In genomic region chr6:74551896-74552295, GRCh38 we compare ENCODE assay signal across 18 cellular contexts.
DNase-seq lines count a peak whose midpoint lies in the region; ATAC-seq and TF ChIP-seq lines count a peak whose summit lies in the region.
"Had no signal": no experiment of that assay in that cellular context is flagged by ENCODE, and none has a peak within 500 bp of the region (broad histone marks: within the 10 kb centered on the region; RNA-seq: fewer than 3 reads in every experiment).

No MANE protein-coding gene starts in this region.

- H3K4me1 ChIP-seq in osteoblast (ENCODE audit: insufficient read depth, low read length): peaks cover 9% of the 10 kb centered on the region
- no peaks in the 10 kb centered on the region for H3K4me1 ChIP-seq in left lung

- no peaks in the 10 kb centered on the region for H3K4me1 Mint-ChIP-seq in activated CD8-positive, alpha-beta T cell treated with anti-CD3 and anti-CD28 coated beads for 36 hours (ENCODE audit: low read depth)

- H3K36me3 Mint-ChIP-seq in activated CD8-positive, alpha-beta T cell treated with anti-CD3 and anti-CD28 coated beads for 36 hours (ENCODE audit: low read depth): no peaks in the 10 kb centered on the region

- no peaks in the 10 kb centered on the region for H3K27me3 Mint-ChIP-seq in activated CD8-positive, alpha-beta T cell treated with anti-CD3 and anti-CD28 coated beads for 36 hours

- POLR2A ChIA-PET in activated CD8-positive, alpha-beta T cell treated with anti-CD3 and anti-CD28 coated beads for 36 hours (lab: Charles Lee): no interaction called here

- H3K9me3 Mint-ChIP-seq in activated CD8-positive, alpha-beta T cell treated with anti-CD3 and anti-CD28 coated beads for 36 hours: peaks cover 5% of the 10 kb centered on the region

- H3K36me3 ChIP-seq in osteoblast (ENCODE audit: insufficient read depth, low read length) (no peaks in the 10 kb centered on the region), left lung (no peaks in the 10 kb centered on the region)

- H2AFZ ChIP-seq in osteoblast (ENCODE audit: low read length): no peak overlapping the region

- H3K4me3 ChIP-seq in AG10803 (ENCODE audit: low read length): no peak overlapping the region
- no peak overlapping the region for H3K4me3 ChIP-seq in osteoblast (ENCODE audit: insufficient read depth, low read length)
- H3K4me3 ChIP-seq in left lung: no peak overlapping the region

- H3K27me3 ChIP-seq in osteoblast (ENCODE audit: insufficient read depth, low read length): no peaks in the 10 kb centered on the region
- no peaks in the 10 kb centered on the region for H3K27me3 ChIP-seq in left lung

- H3K27ac ChIP-seq in osteoblast (ENCODE audit: low read depth, low read length) (no peak overlapping the region), left lung (no peak overlapping the region)
- H3K27ac ChIP-seq: HL-60 had no signal

- H3K9me3 ChIP-seq in osteoblast (ENCODE audit: low read depth, low read length) (no peaks in the 10 kb centered on the region), left lung (peaks cover 0 to 5% of the 10 kb centered on the region in 2 donors)

- peak overlapping the region; percentile 11 for H3K4me2 ChIP-seq in osteoblast (ENCODE audit: insufficient read depth, low read length)

- H3K4me3 Mint-ChIP-seq in activated CD8-positive, alpha-beta T cell treated with anti-CD3 and anti-CD28 coated beads for 36 hours: no peak overlapping the region

- no peaks in the 10 kb centered on the region for H4K20me1 ChIP-seq in osteoblast (ENCODE audit: insufficient read depth, low read length)

- TF ChIP-seq CTCF in AG10803 (conservative IDR thresholded peaks at IDR 0.05; ENCODE audit: low read length) (no peak), osteoblast (IDR thresholded peaks at IDR 0.05; ENCODE audit: extremely low read depth, low read depth, low read length) (no peak), left lung (IDR thresholded peaks at IDR 0.05) (no peak)
- no peak for TF ChIP-seq CTCF in activated CD8-positive, alpha-beta T cell treated with anti-CD3 and anti-CD28 coated beads for 36 hours (IDR thresholded peaks at IDR 0.05)

- DNase-seq in AG10803 (ENCODE audit: low read depth) (peak; percentile 76), HS-5 (ENCODE audit: low read depth) (peak; percentile 46), dedifferentiated amniotic fluid mesenchymal stem cell (ENCODE audit: extremely low spot score) (peak; percentile 61), osteoblast (ENCODE audit: insufficient read length, low spot score, missing footprints) (no peak), left lung (no peak)
- no peak for DNase-seq in activated CD8-positive, alpha-beta T cell treated with anti-CD3 and anti-CD28 coated beads for 36 hours
- DNase-seq: C1 segment of cervical spinal cord, KBM-7, NCI-H1092 treated with DMSO at 0.1 percent for 48 hours, NCI-H187 treated with DMSO at 0.1 percent for 48 hours, NCI-H446 treated with DMSO at 0.1 percent for 48 hours, NCI-H774, SHP77 had no signal

- CTCF ChIA-PET in activated CD8-positive, alpha-beta T cell treated with anti-CD3 and anti-CD28 coated beads for 36 hours (lab: Charles Lee): no interaction called here

- no peak overlapping the region for H3K27ac Mint-ChIP-seq in activated CD8-positive, alpha-beta T cell treated with anti-CD3 and anti-CD28 coated beads for 36 hours

- H3K79me2 ChIP-seq in osteoblast (ENCODE audit: insufficient read depth, low read length): no peaks in the 10 kb centered on the region

- no peak for ATAC-seq in activated CD8-positive, alpha-beta T cell treated with anti-CD3 and anti-CD28 coated beads for 36 hours
- ATAC-seq in HG02798 (IDR thresholded peaks at IDR 0.05; ENCODE audit: poor library complexity, unreplicated experiment): no peak
- ATAC-seq in left lung: no peak
- ATAC-seq: HCT116, Panc1, SK-N-SH treated with all-trans-retinoic acid at 6 μM for 48 hours had no signal

- intact Hi-C loops in activated CD8-positive, alpha-beta T cell treated with anti-CD3 and anti-CD28 coated beads for 36 hours (cut with micrococcal nuclease): no loop called here
- intact Hi-C loops in left lung (cut with DNase I): no loop called here

Comparison
In these comparisons a context has a peak if more than half of its experiments do, and no peak if none do; other contexts are left out.
1. DNase-seq: peak in AG10803 (single experiment), HS-5 (single experiment) and dedifferentiated amniotic fluid mesenchymal stem cell (single experiment); none in osteoblast (single experiment), activated CD8-positive, alpha-beta T cell treated with anti-CD3 and anti-CD28 coated beads for 36 hours (single experiment) and left lung (0 of 2).